ENCODE assay signal across 23 cellular contexts in the genomic region with DNA sequence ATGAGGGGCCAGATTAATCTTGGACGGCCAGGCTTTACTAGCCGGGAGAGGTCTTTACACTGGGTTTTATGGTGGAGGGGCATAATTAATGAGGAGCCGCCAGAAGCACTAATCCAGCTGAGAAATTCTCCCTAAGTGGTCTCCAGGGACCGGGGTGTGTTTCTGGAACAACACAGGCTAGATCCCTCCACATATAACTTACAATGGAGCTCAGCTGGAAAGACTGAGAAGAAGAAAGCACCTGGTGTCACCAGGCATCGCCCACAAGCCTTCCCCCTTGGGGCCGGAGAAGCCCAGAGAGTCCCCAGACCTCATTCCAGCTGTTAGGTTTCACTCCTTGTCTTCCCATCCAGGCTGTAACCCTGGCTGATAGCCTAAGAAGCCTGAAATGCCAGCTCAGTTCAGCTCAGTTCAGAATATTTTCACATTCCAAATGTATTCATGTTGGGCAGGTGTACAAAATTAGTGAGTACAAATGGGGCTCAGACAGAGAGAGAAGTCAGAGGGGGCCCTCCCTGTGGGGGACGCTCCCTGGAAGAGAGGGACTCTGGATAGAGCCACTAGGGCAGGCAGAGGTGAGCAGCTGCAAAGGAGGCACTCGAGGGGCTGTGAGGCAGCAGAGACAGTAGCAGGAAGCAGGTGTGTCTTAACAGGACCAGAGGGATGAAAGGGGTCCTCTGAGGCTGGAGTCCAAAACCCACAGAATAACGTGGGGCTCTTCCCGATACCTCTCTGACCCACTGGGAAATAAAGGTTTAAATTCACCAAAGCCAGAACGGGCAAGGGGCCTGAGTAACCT.
A peak's percentile ranks its signal among the peaks of the same experiment; 100 is the strongest.
DNase-seq lines count a peak whose midpoint lies in the region; TF ChIP-seq lines count a peak whose summit lies in the region.
"Had no signal": no experiment of that assay in that cellular context is flagged by ENCODE, and none has a peak within 500 bp of the region (broad histone marks: within the 10 kb centered on the region; RNA-seq: fewer than 3 reads in every experiment).

No MANE protein-coding gene starts in this region.

- no peaks in the 10 kb centered on the region for H3K9me3 Mint-ChIP-seq in progenitor cell of endocrine pancreas (ENCODE audit: low read depth)
- H3K9me3 Mint-ChIP-seq: activated CD4-positive, alpha-beta T cell treated with anti-CD3 and anti-CD28 coated beads, Interleukin-2, amount 10 ng/mL, durations not matched to agents 24 days and 14 days; activated naive CD8-positive, alpha-beta T cell treated with anti-CD3 and anti-CD28 coated beads, Interleukin-2, amount 50 U/mL, for 24 hours had no signal

- peaks cover 18% of the 10 kb centered on the region for H3K4me1 Mint-ChIP-seq in progenitor cell of endocrine pancreas (ENCODE audit: low read depth)
- H3K4me1 Mint-ChIP-seq: activated CD4-positive, alpha-beta T cell treated with anti-CD3 and anti-CD28 coated beads, Interleukin-2, amount 10 ng/mL, durations not matched to agents 24 days and 14 days; activated CD8-positive, alpha-beta memory T cell treated with anti-CD3 and anti-CD28 coated beads, Interleukin-2, amount 10 ng/mL, durations not matched to agents 7 days and 5 days; activated naive CD8-positive, alpha-beta T cell treated with anti-CD3 and anti-CD28 coated beads, Interleukin-2, amount 50 U/mL, for 24 hours had no signal

- H3K4me2 ChIP-seq in osteoblast (ENCODE audit: insufficient read depth, low read length), result no peak overlapping the region

- H3K36me3 ChIP-seq in SJCRH30 (no peaks in the 10 kb centered on the region), osteoblast (ENCODE audit: insufficient read depth, low read length) (no peaks in the 10 kb centered on the region)
- H3K36me3 ChIP-seq: esophagus muscularis mucosa, gastroesophageal sphincter, sigmoid colon had no signal

- H3K27ac Mint-ChIP-seq in progenitor cell of endocrine pancreas, result no peak overlapping the region
- H3K27ac Mint-ChIP-seq: activated CD4-positive, alpha-beta T cell treated with anti-CD3 and anti-CD28 coated beads, Interleukin-2, amount 10 ng/mL, durations not matched to agents 24 days and 14 days; activated CD8-positive, alpha-beta memory T cell treated with anti-CD3 and anti-CD28 coated beads, Interleukin-2, amount 10 ng/mL, durations not matched to agents 7 days and 5 days; activated naive CD8-positive, alpha-beta T cell treated with anti-CD3 and anti-CD28 coated beads, Interleukin-2, amount 50 U/mL, for 24 hours had no signal

- no peak overlapping the region for H3K4me3 Mint-ChIP-seq in progenitor cell of endocrine pancreas (ENCODE audit: low read depth)
- H3K4me3 Mint-ChIP-seq: activated CD4-positive, alpha-beta T cell treated with anti-CD3 and anti-CD28 coated beads, Interleukin-2, amount 10 ng/mL, durations not matched to agents 24 days and 14 days; activated CD8-positive, alpha-beta memory T cell treated with anti-CD3 and anti-CD28 coated beads, Interleukin-2, amount 10 ng/mL, durations not matched to agents 7 days and 5 days; activated naive CD8-positive, alpha-beta T cell treated with anti-CD3 and anti-CD28 coated beads, Interleukin-2, amount 50 U/mL, for 24 hours had no signal

- peaks cover 30% of the 10 kb centered on the region for H3K27me3 Mint-ChIP-seq in progenitor cell of endocrine pancreas

- H3K27me3 ChIP-seq in SJCRH30, result no peaks in the 10 kb centered on the region
- peaks cover 49% of the 10 kb centered on the region for H3K27me3 ChIP-seq in osteoblast (ENCODE audit: insufficient read depth, low read length)
- H3K27me3 ChIP-seq: body of pancreas had no signal

- no peaks in the 10 kb centered on the region for H3K36me3 Mint-ChIP-seq in progenitor cell of endocrine pancreas (ENCODE audit: insufficient read depth)
- H3K36me3 Mint-ChIP-seq: activated CD8-positive, alpha-beta memory T cell treated with anti-CD3 and anti-CD28 coated beads, Interleukin-2, amount 10 ng/mL, durations not matched to agents 7 days and 5 days had no signal

- no peaks in the 10 kb centered on the region for H3K9me3 ChIP-seq in SJCRH30 (replicated peaks)
- no peaks in the 10 kb centered on the region for H3K9me3 ChIP-seq in osteoblast (ENCODE audit: low read depth, low read length)
- H3K9me3 ChIP-seq: body of pancreas, esophagus muscularis mucosa, gastroesophageal sphincter, sigmoid colon had no signal

- H3K4me1 ChIP-seq in SJCRH30 (peaks cover 13% of the 10 kb centered on the region), osteoblast (ENCODE audit: insufficient read depth, low read length) (no peaks in the 10 kb centered on the region)
- H3K4me1 ChIP-seq: esophagus muscularis mucosa, gastroesophageal sphincter, parathyroid adenoma, sigmoid colon had no signal

- TF ChIP-seq CTCF in osteoblast (IDR thresholded peaks at IDR 0.05; ENCODE audit: extremely low read depth, low read depth, low read length) (no peak), progenitor cell of endocrine pancreas (IDR thresholded peaks at IDR 0.05; ENCODE audit: unreplicated experiment) (no peak)

- DNase-seq in NCI-H1417 (lab: John Stamatoyannopoulos, UW) (peak; percentile 32 to 83 (median 43)), NCI-H1417 treated with DMSO at 0.1 percent for 48 hours (lab: John Stamatoyannopoulos, UW) (no peak), NCI-H2107 treated with DMSO at 0.1 percent for 48 hours (lab: John Stamatoyannopoulos, UW; ENCODE audit: unreplicated experiment) (peak; percentile 77), SJCRH30 (peak; percentile 69 to 82), osteoblast (ENCODE audit: insufficient read length, low spot score, missing footprints) (peak; percentile 8), HuH-7.5 (ENCODE audit: low spot score) (no peak), progenitor cell of endocrine pancreas (ENCODE audit: low spot score, unreplicated experiment) (no peak), islet precursor cell (no peak)
- DNase-seq: activated CD4-positive, alpha-beta T cell treated with anti-CD3 and anti-CD28 coated beads, Interleukin-2, amount 10 ng/mL, durations not matched to agents 24 days and 14 days; activated CD8-positive, alpha-beta memory T cell treated with anti-CD3 and anti-CD28 coated beads, Interleukin-2, amount 10 ng/mL, durations not matched to agents 7 days and 5 days; activated naive CD8-positive, alpha-beta T cell treated with anti-CD3 and anti-CD28 coated beads, Interleukin-2, amount 50 U/mL, for 24 hours; body of pancreas; DMS53; effector CD8-positive, alpha-beta T cell; Kasumi-1; kidney glomerular epithelial cell; NCI-H510A; SHP77 treated with DMSO at 0.1 percent for 48 hours; sigmoid colon had no signal

- no peak overlapping the region for H2AFZ ChIP-seq in osteoblast (ENCODE audit: low read length)
- H2AFZ ChIP-seq: parathyroid adenoma had no signal

- no peak overlapping the region for H3K27ac ChIP-seq in SJCRH30
- H3K27ac ChIP-seq in osteoblast (ENCODE audit: low read depth, low read length), result no peak overlapping the region
- H3K27ac ChIP-seq: body of pancreas, C4-2B, esophagus muscularis mucosa, gastroesophageal sphincter, parathyroid adenoma, sigmoid colon had no signal

- H3K4me3 ChIP-seq in SJCRH30, result no peak overlapping the region
- H3K4me3 ChIP-seq in osteoblast (ENCODE audit: insufficient read depth, low read length), result no peak overlapping the region
- H3K4me3 ChIP-seq: body of pancreas, esophagus muscularis mucosa, gastroesophageal sphincter, sigmoid colon had no signal

- no peaks in the 10 kb centered on the region for H4K20me1 ChIP-seq in osteoblast (ENCODE audit: insufficient read depth, low read length)

- no peaks in the 10 kb centered on the region for H3K79me2 ChIP-seq in osteoblast (ENCODE audit: insufficient read depth, low read length)
- H3K79me2 ChIP-seq: parathyroid adenoma had no signal

Comparison
In these comparisons a context has a peak if more than half of its experiments do, and no peak if none do; other contexts are left out.
1. DNase-seq: peak in NCI-H1417 (3 of 3), NCI-H2107 treated with DMSO at 0.1 percent for 48 hours (single experiment), SJCRH30 (2 of 2) and osteoblast (single experiment); none in NCI-H1417 treated with DMSO at 0.1 percent for 48 hours (single experiment), HuH-7.5 (single experiment), progenitor cell of endocrine pancreas (single experiment) and islet precursor cell (single experiment).